In genomic region chr13:27288397-27288796, GRCh38 we compare ENCODE assay signal across 20 cellular contexts.
"Had no signal": no experiment of that assay in that cellular context is flagged by ENCODE, and none has a peak within 500 bp of the region (broad histone marks: within the 10 kb centered on the region; RNA-seq: fewer than 3 reads in every experiment).

No MANE protein-coding gene starts in this region.

- H3K4me1 Mint-ChIP-seq: neural crest cell had no signal

- H3K9me3 ChIP-seq: left ventricle myocardium inferior, mucosa of descending colon, pancreas, testis, tibial nerve, upper lobe of right lung, vagina had no signal

- H3K27me3 Mint-ChIP-seq: naive thymus-derived CD8-positive, alpha-beta T cell had no signal

- ATAC-seq: esophagus mucosa; heart left ventricle; mucosa of descending colon; naive thymus-derived CD8-positive, alpha-beta T cell; right cardiac atrium; stimulated activated naive CD8-positive, alpha-beta T cell treated with anti-CD3 and anti-CD28 coated beads, Interleukin-15, Interleukin-2, amounts not matched to agents 100 U/mL and 50 U/mL, for 24 hours; upper lobe of right lung had no signal

- DNase-seq: effector memory CD4-positive, alpha-beta T cell; heart left ventricle; hippocampal formation; left ventricle myocardium inferior; mucosa of descending colon; naive thymus-derived CD8-positive, alpha-beta T cell; pancreas; right cardiac atrium; stimulated activated CD4-positive, alpha-beta T cell treated with anti-CD3 and anti-CD28 coated beads, Interleukin-2, amount 100 ng/mL, for 48 hours; stimulated activated naive CD8-positive, alpha-beta T cell treated with anti-CD3 and anti-CD28 coated beads, Interleukin-15, Interleukin-2, amounts not matched to agents 100 U/mL and 50 U/mL, for 24 hours; testis; upper lobe of right lung had no signal

- H3K4me1 ChIP-seq: heart left ventricle, pancreas, testis, upper lobe of right lung, vagina had no signal

- H3K27ac ChIP-seq: coronary artery, heart left ventricle, left ventricle myocardium inferior, pancreas, tibial nerve, upper lobe of right lung, vagina had no signal

- H3K4me3 ChIP-seq: coronary artery, heart left ventricle, left ventricle myocardium inferior, lung, mucosa of descending colon, pancreas, smooth muscle cell, testis, tibial nerve, upper lobe of right lung, vagina had no signal

- H3K4me2 ChIP-seq: smooth muscle cell had no signal

- H3K27me3 ChIP-seq: heart left ventricle, pancreas, testis, tibial nerve, upper lobe of right lung, vagina had no signal

- H3K4me3 Mint-ChIP-seq: naive thymus-derived CD8-positive, alpha-beta T cell; neural crest cell had no signal

- H3K27ac Mint-ChIP-seq: naive thymus-derived CD8-positive, alpha-beta T cell; progenitor cell of endocrine pancreas had no signal

- H3K36me3 Mint-ChIP-seq: naive thymus-derived CD8-positive, alpha-beta T cell had no signal

- H3K36me3 ChIP-seq: heart left ventricle, left ventricle myocardium inferior, pancreas, tibial nerve, upper lobe of right lung, vagina had no signal

- H3K9me3 Mint-ChIP-seq: naive thymus-derived CD8-positive, alpha-beta T cell; neural crest cell had no signal
